ENCODE assay signal across 17 cellular contexts in genomic region chr1:29712801-29713200, GRCh38.
DNase-seq lines count a peak whose midpoint lies in the region; ATAC-seq and TF ChIP-seq lines count a peak whose summit lies in the region.
"Had no signal": no experiment of that assay in that cellular context is flagged by ENCODE, and none has a peak within 500 bp of the region (broad histone marks: within the 10 kb centered on the region; RNA-seq: fewer than 3 reads in every experiment).

No MANE protein-coding gene starts in this region.

- H3K4me1 Mint-ChIP-seq in dendritic cell treated with granulocyte-macrophage colony-stimulating factor and Interleukin-4, amounts not matched to agents 40 ng/mL and 50 ng/mL, for 4 days (ENCODE audit: low read depth) = peaks cover 68% of the 10 kb centered on the region

- H3K79me2 ChIP-seq in SK-N-SH (ENCODE audit: insufficient read depth) = no peaks in the 10 kb centered on the region

- H3K9me3 ChIP-seq in SK-N-SH = no peaks in the 10 kb centered on the region
- peaks cover 19 to 24% (median 22%) of the 10 kb centered on the region in 11 experiments for H3K9me3 ChIP-seq in BLaER1 treated with 17β-estradiol and CSF1 and Interleukin-3, amounts not matched to agents 10 nM and 100 nM (replicated peaks in 1 of 11)

- WGBS in SK-N-SH (ENCODE audit: low lambda C conversion rate) = 92% methylated on average over 7 of the region's 7 CpGs

- no peak overlapping the region for H2AFZ ChIP-seq in SK-N-SH (ENCODE audit: low read depth)

- no peak overlapping the region for H3K9ac ChIP-seq in SK-N-SH
- peak overlapping the region in 10 of 11 experiments; percentile 8 to 91 (median 72); a peak in 20 of 22 replicates for H3K9ac ChIP-seq in BLaER1 treated with 17β-estradiol and CSF1 and Interleukin-3, amounts not matched to agents 10 nM and 100 nM

- POLR2A ChIA-PET in SK-N-SH (lab: Yijun Ruan, JAX) = no interaction called here

- no peaks in the 10 kb centered on the region for H3K27me3 Mint-ChIP-seq in dendritic cell treated with granulocyte-macrophage colony-stimulating factor and Interleukin-4, amounts not matched to agents 40 ng/mL and 50 ng/mL, for 4 days

- H3F3A ChIP-seq in SK-N-SH (replicated peaks; ENCODE audit: insufficient read depth) = peaks cover 28% of the 10 kb centered on the region

- DNase-seq in SK-N-SH = no peak
- DNase-seq in posterior vena cava (ENCODE audit: low spot score) = peak; percentile 54
- no peak for DNase-seq in NCI-H2196 (lab: John Stamatoyannopoulos, UW; ENCODE audit: unreplicated experiment)
- no peak for DNase-seq in UCSD-AML1 (lab: John Stamatoyannopoulos, UW; ENCODE audit: unreplicated experiment)
- no peak for DNase-seq in DMS53 (lab: John Stamatoyannopoulos, UW)
- DNase-seq: GDM1, HCEC 1CT, NCI-H1417 treated with DMSO at 0.1 percent for 48 hours, NCI-H1930, NCI-H446 treated with DMSO at 0.1 percent for 48 hours, OCI-M1, SJCRH30 had no signal

- CTCF ChIA-PET in SK-N-SH (lab: Yijun Ruan, JAX) = interaction anchor here (0.6 kb wide), 1 partner anchor 80 kb away, joined by 3 read pairs; no protein-coding TSS in a partner anchor

- no peak overlapping the region for H3K4me3 ChIP-seq in SK-N-SH (ENCODE audit: low read depth in 2 of 2, low read length in 1 of 2)
- H3K4me3 ChIP-seq in BLaER1 treated with 17β-estradiol and CSF1 and Interleukin-3, amounts not matched to agents 10 nM and 100 nM = peak overlapping the region in 3 of 10 experiments; percentile 1 to 43 (median 20); a peak in 3 of 20 replicates
- H3K4me3 ChIP-seq: GM12878, SJCRH30 had no signal

- H3K27me3 ChIP-seq in SK-N-SH (ENCODE audit: insufficient read depth) = no peaks in the 10 kb centered on the region
- no peaks in the 10 kb centered on the region for H3K27me3 ChIP-seq in BLaER1 treated with 17β-estradiol and CSF1 and Interleukin-3, amounts not matched to agents 10 nM and 100 nM
- H3K27me3 ChIP-seq: SJCRH30 had no signal

- 0 out of 2 replicates have a peak overlapping the region, but pooled peaks have one; percentile 54 for H3K4me2 ChIP-seq in SK-N-SH
- peak overlapping the region; percentile 37 to 95 (median 88) for H3K4me2 ChIP-seq in BLaER1 treated with 17β-estradiol and CSF1 and Interleukin-3, amounts not matched to agents 10 nM and 100 nM

- no peak overlapping the region for H3K27ac ChIP-seq in SK-N-SH (ENCODE audit: low read depth in 2 of 2, low read length in 1 of 2)
- peak overlapping the region; percentile 69 to 99 (median 90) for H3K27ac ChIP-seq in BLaER1 treated with 17β-estradiol and CSF1 and Interleukin-3, amounts not matched to agents 10 nM and 100 nM
- H3K27ac ChIP-seq: 22Rv1, SJCRH30 had no signal

- intact Hi-C loops in dendritic cell treated with granulocyte-macrophage colony-stimulating factor and Interleukin-4, amounts not matched to agents 40 ng/mL and 50 ng/mL, for 4 days (cut with micrococcal nuclease) = no loop called here
- intact Hi-C loops in posterior vena cava (cut with DNase I) = no loop called here

- no peak for TF ChIP-seq CTCF in SK-N-SH (IDR thresholded peaks at IDR 0.05)

- H3K9me2 ChIP-seq in SK-N-SH = no peaks in the 10 kb centered on the region

- H3K27ac Mint-ChIP-seq in dendritic cell treated with granulocyte-macrophage colony-stimulating factor and Interleukin-4, amounts not matched to agents 40 ng/mL and 50 ng/mL, for 4 days = peak overlapping the region; percentile 76

- no peak overlapping the region for H3K4me3 Mint-ChIP-seq in dendritic cell treated with granulocyte-macrophage colony-stimulating factor and Interleukin-4, amounts not matched to agents 40 ng/mL and 50 ng/mL, for 4 days

- no peaks in the 10 kb centered on the region for H4K20me1 ChIP-seq in SK-N-SH (ENCODE audit: insufficient read depth)
- no peaks in the 10 kb centered on the region for H4K20me1 ChIP-seq in BLaER1 treated with 17β-estradiol and CSF1 and Interleukin-3, amounts not matched to agents 10 nM and 100 nM

- no peak for TF ChIP-seq RAD21 in SK-N-SH (IDR thresholded peaks at IDR 0.05; ENCODE audit: low read length)

- H3K36me3 Mint-ChIP-seq in dendritic cell treated with granulocyte-macrophage colony-stimulating factor and Interleukin-4, amounts not matched to agents 40 ng/mL and 50 ng/mL, for 4 days (ENCODE audit: low read depth) = no peaks in the 10 kb centered on the region

- no peak for TF ChIP-seq EP300 in SK-N-SH (IDR thresholded peaks at IDR 0.05; ENCODE audit: borderline replicate concordance in 1 of 2, low read depth in 1 of 2, low read length in 1 of 2)

- no peak for ATAC-seq in SK-N-SH treated with all-trans-retinoic acid at 6 μM for 48 hours

- no peaks in the 10 kb centered on the region for H3K36me3 ChIP-seq in SK-N-SH (replicated peaks in 1 of 2; ENCODE audit: control insufficient read depth in 1 of 2, insufficient read depth in 2 of 2, low read length in 1 of 2)
- H3K36me3 ChIP-seq in BLaER1 treated with 17β-estradiol and CSF1 and Interleukin-3, amounts not matched to agents 10 nM and 100 nM = no peaks in the 10 kb centered on the region
- H3K36me3 ChIP-seq: SJCRH30 had no signal

- peaks cover 32 to 33% of the 10 kb centered on the region in 2 experiments for H3K4me1 ChIP-seq in SK-N-SH (ENCODE audit: control insufficient read depth in 1 of 2, insufficient read depth in 2 of 2, low read depth in 1 of 2, low read length in 1 of 2)
- peaks cover 50 to 81% (median 73%) of the 10 kb centered on the region in 10 experiments for H3K4me1 ChIP-seq in BLaER1 treated with 17β-estradiol and CSF1 and Interleukin-3, amounts not matched to agents 10 nM and 100 nM

- H3K9me3 Mint-ChIP-seq in dendritic cell treated with granulocyte-macrophage colony-stimulating factor and Interleukin-4, amounts not matched to agents 40 ng/mL and 50 ng/mL, for 4 days = peaks cover 19% of the 10 kb centered on the region

TF ChIP-seq in SK-N-SH, 30 proteins besides CTCF, POLR2A, EP300 and RAD21 (continues in another document):
- TF ChIP-seq USF2 (IDR thresholded peaks at IDR 0.05; ENCODE audit: borderline replicate concordance, low read depth, low read length) (no peak), NFIC (IDR thresholded peaks at IDR 0.05; ENCODE audit: borderline replicate concordance) (no peak), MEF2A (IDR thresholded peaks at IDR 0.05; ENCODE audit: borderline replicate concordance, low read depth) (no peak), FOXM1 (IDR thresholded peaks at IDR 0.05; ENCODE audit: low read depth) (no peak), EZH2phosphoT487 (IDR thresholded peaks at IDR 0.05; ENCODE audit: borderline replicate concordance, low read depth) (no peak), SMC3 (IDR thresholded peaks at IDR 0.05; ENCODE audit: low read depth, low read length) (no peak), POLR2AphosphoS5 (IDR thresholded peaks at IDR 0.05; ENCODE audit: low read depth, low read length) (no peak), JUND (IDR thresholded peaks at IDR 0.05) (no peak), IRF3 (IDR thresholded peaks at IDR 0.05; ENCODE audit: low read depth, low read length) (no peak), GABPA (IDR thresholded peaks at IDR 0.05; ENCODE audit: low read depth) (no peak)

TF ChIP-seq in SK-N-SH treated with all-trans-retinoic acid at 6 μM for 48 hours, 23 proteins besides CTCF, POLR2A, EP300 and RAD21:
- TF ChIP-seq TOX (CRISPR knock-in tag; IDR thresholded peaks at IDR 0.05; ENCODE audit: borderline replicate concordance) = no peak
- no peak for TF ChIP-seq TCF4 (CRISPR knock-in tag; IDR thresholded peaks at IDR 0.05; ENCODE audit: borderline replicate concordance)
- TF ChIP-seq SNAI2 (CRISPR knock-in tag; IDR thresholded peaks at IDR 0.05) = no peak
- TF ChIP-seq ISL1 (CRISPR knock-in tag; IDR thresholded peaks at IDR 0.05) = no peak
- TF ChIP-seq RARB (CRISPR knock-in tag; IDR thresholded peaks at IDR 0.05) = no peak
- TF ChIP-seq BACH2 (CRISPR knock-in tag; IDR thresholded peaks at IDR 0.05; ENCODE audit: borderline replicate concordance) = no peak
- TF ChIP-seq ZFP30 (CRISPR knock-in tag; IDR thresholded peaks at IDR 0.05) = no peak
- no peak for TF ChIP-seq GLIS3 (CRISPR knock-in tag; IDR thresholded peaks at IDR 0.05)
- no peak for TF ChIP-seq ZNF565 (CRISPR knock-in tag; conservative IDR thresholded peaks at IDR 0.05; ENCODE audit: low read depth)
- TF ChIP-seq ZNF70 (CRISPR knock-in tag; IDR thresholded peaks at IDR 0.05) = no peak
- no peak for TF ChIP-seq ARNTL (CRISPR knock-in tag; IDR thresholded peaks at IDR 0.05; ENCODE audit: borderline replicate concordance, low read depth)
- no peak for TF ChIP-seq POU6F1 (CRISPR knock-in tag; IDR thresholded peaks at IDR 0.05; ENCODE audit: borderline replicate concordance, low read depth)
- TF ChIP-seq CSDC2 (CRISPR knock-in tag; IDR thresholded peaks at IDR 0.05) = no peak
- TF ChIP-seq ZFP3 (CRISPR knock-in tag; IDR thresholded peaks at IDR 0.05) = no peak

Comparison
In these comparisons a context has a peak if more than half of its experiments do, and no peak if none do; other contexts are left out.
1. H3K27ac ChIP-seq: peak in BLaER1 treated with 17β-estradiol and CSF1 and Interleukin-3, amounts not matched to agents 10 nM and 100 nM (11 of 11); none in SK-N-SH (0 of 2).